23 cellular contexts compared by ENCODE assay signal in genomic region chr7:16359201-16359600, GRCh38.
"Had no signal": no experiment of that assay in that cellular context is flagged by ENCODE, and none has a peak within 500 bp of the region (broad histone marks: within the 10 kb centered on the region; RNA-seq: fewer than 3 reads in every experiment).

No MANE protein-coding gene starts in this region.

- DNase-seq: activated CD4-positive, alpha-beta memory T cell treated with anti-CD3 and anti-CD28 coated beads for 36 hours; activated CD4-positive, alpha-beta T cell treated with anti-CD3 and anti-CD28 coated beads, Interleukin-2, amount 10 ng/mL, durations not matched to agents 7 days and 5 days; activated CD4-positive, CD25-positive, alpha-beta regulatory T cell; activated CD8-positive, alpha-beta memory T cell treated with anti-CD3 and anti-CD28 coated beads for 24 hours; activated gamma-delta T cell; activated naive CD4-positive, alpha-beta T cell treated with anti-CD3 and anti-CD28 coated beads for 36 hours; activated naive CD8-positive, alpha-beta T cell treated with anti-CD3 and anti-CD28 coated beads for 36 hours; activated T-cell treated with anti-CD3 and anti-CD28 coated beads, Interleukin-2, amount 50 U/mL, for 48 hours; brain microvascular endothelial cell; Karpas-422; MM.1S; NCI-H1105 treated with DMSO at 0.1 percent for 48 hours; NCI-H1436 treated with DMSO at 0.1 percent for 48 hours; NCI-H1930; NCI-H2107; NCI-H524 treated with DMSO at 0.1 percent for 48 hours; NCI-H748 treated with DMSO at 0.1 percent for 48 hours; RPMI8226; SJCRH30; SK-N-SH; T-helper 1 cell had no signal

- H3K4me3 ChIP-seq: cardiac muscle cell, K562, SJCRH30 had no signal

- H3K27ac ChIP-seq: brain microvascular endothelial cell, cardiac muscle cell, SJCRH30 had no signal

- FAIRE-seq: K562 had no signal
